In the genomic region with DNA sequence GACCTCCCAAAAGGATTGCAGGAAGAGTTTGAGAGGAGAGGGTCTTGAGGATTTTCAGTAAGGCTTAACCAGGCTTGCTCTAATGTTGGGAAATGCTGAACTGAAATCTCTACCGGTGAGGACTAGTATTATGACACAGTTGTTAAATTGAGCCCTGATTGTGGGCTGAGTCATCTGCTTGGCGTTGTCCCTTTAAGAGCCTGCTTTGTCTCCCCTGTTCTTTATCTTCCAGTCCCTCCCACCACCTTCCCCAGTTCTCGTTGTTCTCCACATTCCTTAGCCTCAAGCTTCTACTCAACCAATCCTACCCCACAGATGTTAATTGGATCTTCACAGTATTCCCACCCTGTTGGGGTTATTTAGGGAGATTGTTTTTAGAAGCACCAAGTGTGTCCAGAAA, we compare ENCODE assay signal across 9 cellular contexts. TPM values are rescaled to one million over a fixed set of nuclear protein-coding genes. Genes with fewer than 3 reads are reported as not detected.
DNase-seq lines count a peak whose midpoint lies in the region; ATAC-seq and TF ChIP-seq lines count a peak whose summit lies in the region.
"Had no signal": no experiment of that assay in that cellular context is flagged by ENCODE, and none has a peak within 500 bp of the region (broad histone marks: within the 10 kb centered on the region; RNA-seq: fewer than 3 reads in every experiment).

No MANE protein-coding gene starts in this region.

- CTCF ChIA-PET in activated CD4-positive, alpha-beta memory T cell treated with anti-CD3 and anti-CD28 coated beads, Interleukin-2, amount 10 ng/mL, durations not matched to agents 7 days and 5 days (lab: Charles Lee): no interaction called here

- no peak overlapping the region for H3K4me3 Mint-ChIP-seq in stimulated activated effector memory CD8-positive, alpha-beta T cell treated with anti-CD3 and anti-CD28 coated beads, Interleukin-12 subunit alpha, Interleukin-12 subunit beta, amount 100 ng/mL, for 72 hours
- no peak overlapping the region for H3K4me3 Mint-ChIP-seq in activated CD4-positive, alpha-beta memory T cell treated with anti-CD3 and anti-CD28 coated beads, Interleukin-2, amount 10 ng/mL, durations not matched to agents 7 days and 5 days
- no peak overlapping the region for H3K4me3 Mint-ChIP-seq in T-helper 2 cell treated with Interferon-gamma antibody and Interleukin-4, amounts not matched to agents 5 μg/mL and 100 μg/mL, for 36 hours
- H3K4me3 Mint-ChIP-seq: activated CD8-positive, alpha-beta T cell treated with anti-CD3 and anti-CD28 coated beads, Interleukin-2, amount 10 ng/mL, durations not matched to agents 7 days and 5 days had no signal

- H3K79me2 ChIP-seq in ACC112 (ENCODE audit: control insufficient read depth, insufficient read depth, low read length, unreplicated experiment) (no peaks in the 10 kb centered on the region), KMS-11 (ENCODE audit: insufficient read depth, low read depth) (no peaks in the 10 kb centered on the region)

- H4K20me1 ChIP-seq in KMS-11 (ENCODE audit: insufficient read depth): no peaks in the 10 kb centered on the region

- peak overlapping the region; percentile 41 for H3K4me3 ChIP-seq in ACC112 (ENCODE audit: low read depth, low read length)
- H3K4me3 ChIP-seq in KMS-11 (IDR thresholded peaks at IDR 0.05; ENCODE audit: insufficient read depth, low read depth, low read length): no peak overlapping the region
- no peak overlapping the region for H3K4me3 ChIP-seq in choroid plexus epithelial cell (ENCODE audit: low read depth, low read length)
- H3K4me3 ChIP-seq in lower lobe of right lung: no peak overlapping the region
- no peak overlapping the region for H3K4me3 ChIP-seq in effector memory CD4-positive, alpha-beta T cell (ENCODE audit: insufficient read depth, low read depth, low read length, poor library complexity, severe bottlenecking)

- no peaks in the 10 kb centered on the region for H3K27me3 ChIP-seq in ACC112 (ENCODE audit: insufficient read depth, low read length)
- no peaks in the 10 kb centered on the region for H3K27me3 ChIP-seq in KMS-11 (ENCODE audit: insufficient read depth, low read depth)
- no peaks in the 10 kb centered on the region for H3K27me3 ChIP-seq in lower lobe of right lung (ENCODE audit: low read depth)
- no peaks in the 10 kb centered on the region for H3K27me3 ChIP-seq in effector memory CD4-positive, alpha-beta T cell (replicated peaks; ENCODE audit: control insufficient read depth, insufficient read depth, low read length, poor library complexity, severe bottlenecking)

- TF ChIP-seq CTCF in KMS-11 (conservative IDR thresholded peaks at IDR 0.05; ENCODE audit: low read depth, low read length) (no peak), choroid plexus epithelial cell (conservative IDR thresholded peaks at IDR 0.05; ENCODE audit: low read depth, low read length) (no peak), lower lobe of right lung (IDR thresholded peaks at IDR 0.05) (no peak)

- H3K36me3 Mint-ChIP-seq in stimulated activated effector memory CD8-positive, alpha-beta T cell treated with anti-CD3 and anti-CD28 coated beads, Interleukin-12 subunit alpha, Interleukin-12 subunit beta, amount 100 ng/mL, for 72 hours: no peaks in the 10 kb centered on the region
- H3K36me3 Mint-ChIP-seq in activated CD4-positive, alpha-beta memory T cell treated with anti-CD3 and anti-CD28 coated beads, Interleukin-2, amount 10 ng/mL, durations not matched to agents 7 days and 5 days (ENCODE audit: low read depth): no peaks in the 10 kb centered on the region
- no peaks in the 10 kb centered on the region for H3K36me3 Mint-ChIP-seq in T-helper 2 cell treated with Interferon-gamma antibody and Interleukin-4, amounts not matched to agents 5 μg/mL and 100 μg/mL, for 36 hours (ENCODE audit: low read depth)

- ATAC-seq in lower lobe of right lung: peak; percentile 41 to 61
- no peak for ATAC-seq in stimulated activated effector memory CD8-positive, alpha-beta T cell treated with anti-CD3 and anti-CD28 coated beads, Interleukin-12 subunit alpha, Interleukin-12 subunit beta, amount 100 ng/mL, for 72 hours
- ATAC-seq: activated CD8-positive, alpha-beta T cell treated with anti-CD3 and anti-CD28 coated beads, Interleukin-2, amount 10 ng/mL, durations not matched to agents 7 days and 5 days had no signal

- H3K4me1 ChIP-seq in ACC112 (ENCODE audit: control insufficient read depth, insufficient read depth, low read length, unreplicated experiment): peaks cover 43% of the 10 kb centered on the region
- peaks cover 65% of the 10 kb centered on the region for H3K4me1 ChIP-seq in KMS-11 (ENCODE audit: low read depth, poor library complexity, severe bottlenecking)
- H3K4me1 ChIP-seq in lower lobe of right lung: peaks cover 36% of the 10 kb centered on the region
- no peaks in the 10 kb centered on the region for H3K4me1 ChIP-seq in effector memory CD4-positive, alpha-beta T cell (ENCODE audit: control insufficient read depth, insufficient read depth, low read length, poor library complexity, severe bottlenecking)

- intact Hi-C loops in lower lobe of right lung (cut with DNase I): no loop called here

- H3K9me3 Mint-ChIP-seq in stimulated activated effector memory CD8-positive, alpha-beta T cell treated with anti-CD3 and anti-CD28 coated beads, Interleukin-12 subunit alpha, Interleukin-12 subunit beta, amount 100 ng/mL, for 72 hours: no peaks in the 10 kb centered on the region
- H3K9me3 Mint-ChIP-seq in activated CD4-positive, alpha-beta memory T cell treated with anti-CD3 and anti-CD28 coated beads, Interleukin-2, amount 10 ng/mL, durations not matched to agents 7 days and 5 days: no peaks in the 10 kb centered on the region
- no peaks in the 10 kb centered on the region for H3K9me3 Mint-ChIP-seq in T-helper 2 cell treated with Interferon-gamma antibody and Interleukin-4, amounts not matched to agents 5 μg/mL and 100 μg/mL, for 36 hours

- H3K27me3 Mint-ChIP-seq in activated CD4-positive, alpha-beta memory T cell treated with anti-CD3 and anti-CD28 coated beads, Interleukin-2, amount 10 ng/mL, durations not matched to agents 7 days and 5 days: peaks cover 24% of the 10 kb centered on the region
- peaks cover 21% of the 10 kb centered on the region for H3K27me3 Mint-ChIP-seq in T-helper 2 cell treated with Interferon-gamma antibody and Interleukin-4, amounts not matched to agents 5 μg/mL and 100 μg/mL, for 36 hours (ENCODE audit: low read depth)

- H3K36me3 ChIP-seq in ACC112 (ENCODE audit: insufficient read depth, low read length): no peaks in the 10 kb centered on the region
- H3K36me3 ChIP-seq in KMS-11 (ENCODE audit: insufficient read depth): no peaks in the 10 kb centered on the region
- no peaks in the 10 kb centered on the region for H3K36me3 ChIP-seq in lower lobe of right lung
- no peaks in the 10 kb centered on the region for H3K36me3 ChIP-seq in effector memory CD4-positive, alpha-beta T cell (ENCODE audit: control insufficient read depth, insufficient read depth, low read length)

- H3K9ac ChIP-seq in KMS-11: no peak overlapping the region

- DNase-seq in choroid plexus epithelial cell (ENCODE audit: low read depth) (peak; percentile 84), lower lobe of right lung (no peak)
- no peak for DNase-seq in stimulated activated effector memory CD8-positive, alpha-beta T cell treated with anti-CD3 and anti-CD28 coated beads, Interleukin-12 subunit alpha, Interleukin-12 subunit beta, amount 100 ng/mL, for 72 hours (ENCODE audit: low spot score in 2 of 2)
- DNase-seq in effector memory CD4-positive, alpha-beta T cell: no peak
- no peak for DNase-seq in activated CD4-positive, alpha-beta memory T cell treated with anti-CD3 and anti-CD28 coated beads, Interleukin-2, amount 10 ng/mL, durations not matched to agents 7 days and 5 days
- DNase-seq in T-helper 2 cell treated with Interferon-gamma antibody and Interleukin-4, amounts not matched to agents 5 μg/mL and 100 μg/mL, for 36 hours (ENCODE audit: low spot score): no peak
- DNase-seq: activated CD8-positive, alpha-beta T cell treated with anti-CD3 and anti-CD28 coated beads, Interleukin-2, amount 10 ng/mL, durations not matched to agents 7 days and 5 days had no signal

- H2AFZ ChIP-seq in ACC112 (ENCODE audit: low read length, unreplicated experiment) (peak overlapping the region; percentile 86), KMS-11 (ENCODE audit: low read depth) (peak overlapping the region; percentile 12; the same call in 1 of the 2 replicates)

- POLR2A ChIA-PET in activated CD4-positive, alpha-beta memory T cell treated with anti-CD3 and anti-CD28 coated beads, Interleukin-2, amount 10 ng/mL, durations not matched to agents 7 days and 5 days (lab: Charles Lee): no interaction called here

- H3K27ac ChIP-seq in ACC112 (ENCODE audit: low read depth, low read length): no peak overlapping the region
- no peak overlapping the region for H3K27ac ChIP-seq in KMS-11
- H3K27ac ChIP-seq in lower lobe of right lung: no peak overlapping the region
- no peak overlapping the region for H3K27ac ChIP-seq in effector memory CD4-positive, alpha-beta T cell (ENCODE audit: insufficient read depth, low read length, poor library complexity, severe bottlenecking)

- no peaks in the 10 kb centered on the region for H3K9me3 ChIP-seq in lower lobe of right lung
- no peaks in the 10 kb centered on the region for H3K9me3 ChIP-seq in effector memory CD4-positive, alpha-beta T cell (ENCODE audit: control insufficient read depth, low read length)

- H3K4me1 Mint-ChIP-seq in stimulated activated effector memory CD8-positive, alpha-beta T cell treated with anti-CD3 and anti-CD28 coated beads, Interleukin-12 subunit alpha, Interleukin-12 subunit beta, amount 100 ng/mL, for 72 hours: no peaks in the 10 kb centered on the region
- peaks cover 7% of the 10 kb centered on the region for H3K4me1 Mint-ChIP-seq in activated CD4-positive, alpha-beta memory T cell treated with anti-CD3 and anti-CD28 coated beads, Interleukin-2, amount 10 ng/mL, durations not matched to agents 7 days and 5 days
- peaks cover 10% of the 10 kb centered on the region for H3K4me1 Mint-ChIP-seq in T-helper 2 cell treated with Interferon-gamma antibody and Interleukin-4, amounts not matched to agents 5 μg/mL and 100 μg/mL, for 36 hours (ENCODE audit: low read depth)

- H3K4me2 ChIP-seq in KMS-11: peak overlapping the region; percentile 25; the same call in 1 of the 2 replicates

- no peak overlapping the region for H3K27ac Mint-ChIP-seq in stimulated activated effector memory CD8-positive, alpha-beta T cell treated with anti-CD3 and anti-CD28 coated beads, Interleukin-12 subunit alpha, Interleukin-12 subunit beta, amount 100 ng/mL, for 72 hours
- no peak overlapping the region for H3K27ac Mint-ChIP-seq in activated CD4-positive, alpha-beta memory T cell treated with anti-CD3 and anti-CD28 coated beads, Interleukin-2, amount 10 ng/mL, durations not matched to agents 7 days and 5 days
- no peak overlapping the region for H3K27ac Mint-ChIP-seq in T-helper 2 cell treated with Interferon-gamma antibody and Interleukin-4, amounts not matched to agents 5 μg/mL and 100 μg/mL, for 36 hours
- H3K27ac Mint-ChIP-seq: activated CD8-positive, alpha-beta T cell treated with anti-CD3 and anti-CD28 coated beads, Interleukin-2, amount 10 ng/mL, durations not matched to agents 7 days and 5 days had no signal

RNA-seq across cellular contexts. Expression of a gene that starts 57.7 kb away (rescaled TPM):
- total RNA-seq in lower lobe of right lung: 0.41 TPM
- 1 to 10 TPM; 3.5 to 3.7 TPM for total RNA-seq in activated CD4-positive, alpha-beta memory T cell treated with anti-CD3 and anti-CD28 coated beads, Interleukin-2, amount 10 ng/mL, durations not matched to agents 7 days and 5 days
